Comparison of ENCODE assay signal across 8 cellular contexts in genomic region chr2:43461461-43462073, GRCh38.
A peak's percentile ranks its signal among the peaks of the same experiment; 100 is the strongest.
DNase-seq lines count a peak whose midpoint lies in the region; ATAC-seq and TF ChIP-seq lines count a peak whose summit lies in the region.

No MANE protein-coding gene starts in this region.

- H3K36me3 ChIP-seq in osteoblast (ENCODE audit: insufficient read depth, low read length), result no peaks in the 10 kb centered on the region

- H3K9me3 ChIP-seq in osteoblast (ENCODE audit: low read depth, low read length), result no peaks in the 10 kb centered on the region

- H3K27me3 ChIP-seq in osteoblast (ENCODE audit: insufficient read depth, low read length), result no peaks in the 10 kb centered on the region

- no peak overlapping the region for H3K4me2 ChIP-seq in osteoblast (ENCODE audit: insufficient read depth, low read length)

- no peak overlapping the region for H3K4me3 ChIP-seq in osteoblast (ENCODE audit: insufficient read depth, low read length)
- H3K4me3 ChIP-seq in lower leg skin (ENCODE audit: low read depth, poor library complexity, severe bottlenecking), result no peak overlapping the region

- H3K79me2 ChIP-seq in osteoblast (ENCODE audit: insufficient read depth, low read length), result no peaks in the 10 kb centered on the region

- H3K27ac ChIP-seq in osteoblast (ENCODE audit: low read depth, low read length), result peak overlapping the region; percentile 10

- peak; percentile 88 for DNase-seq in NCI-H69 (lab: John Stamatoyannopoulos, UW)
- DNase-seq in osteoblast (ENCODE audit: insufficient read length, low spot score, missing footprints), result no peak
- no peak for DNase-seq in NCI-H82 (lab: John Stamatoyannopoulos, UW)
- no peak for DNase-seq in lower leg skin (ENCODE audit: low spot score in 2 of 2)
- DNase-seq in A172 (ENCODE audit: low spot score), result no peak

- H3K4me1 ChIP-seq in osteoblast (ENCODE audit: insufficient read depth, low read length), result peaks cover 69% of the 10 kb centered on the region

- TF ChIP-seq POLR2A in lower leg skin (IDR thresholded peaks at IDR 0.05), result no peak

- WGBS in lower leg skin, 2 donors, result 35 to 53% methylated on average over 3 of the region's 3 CpGs

- TF ChIP-seq CTCF in osteoblast (IDR thresholded peaks at IDR 0.05; ENCODE audit: extremely low read depth, low read depth, low read length), result no peak
- TF ChIP-seq CTCF in lower leg skin (IDR thresholded peaks at IDR 0.05), result no peak

- ATAC-seq in GM18858 (IDR thresholded peaks at IDR 0.05; ENCODE audit: unreplicated experiment) (peak; percentile 79), HG02610 (IDR thresholded peaks at IDR 0.05; ENCODE audit: unreplicated experiment) (peak; percentile 87), HG03439 (IDR thresholded peaks at IDR 0.05; ENCODE audit: unreplicated experiment) (no peak)

- intact Hi-C loops in lower leg skin (cut with DNase I; ENCODE audit: low total_unique reads), result no loop called here

- H2AFZ ChIP-seq in osteoblast (ENCODE audit: low read length), result no peak overlapping the region

- H4K20me1 ChIP-seq in osteoblast (ENCODE audit: insufficient read depth, low read length), result no peaks in the 10 kb centered on the region
